ENCODE assay signal across 10 cellular contexts in the genomic region with DNA sequence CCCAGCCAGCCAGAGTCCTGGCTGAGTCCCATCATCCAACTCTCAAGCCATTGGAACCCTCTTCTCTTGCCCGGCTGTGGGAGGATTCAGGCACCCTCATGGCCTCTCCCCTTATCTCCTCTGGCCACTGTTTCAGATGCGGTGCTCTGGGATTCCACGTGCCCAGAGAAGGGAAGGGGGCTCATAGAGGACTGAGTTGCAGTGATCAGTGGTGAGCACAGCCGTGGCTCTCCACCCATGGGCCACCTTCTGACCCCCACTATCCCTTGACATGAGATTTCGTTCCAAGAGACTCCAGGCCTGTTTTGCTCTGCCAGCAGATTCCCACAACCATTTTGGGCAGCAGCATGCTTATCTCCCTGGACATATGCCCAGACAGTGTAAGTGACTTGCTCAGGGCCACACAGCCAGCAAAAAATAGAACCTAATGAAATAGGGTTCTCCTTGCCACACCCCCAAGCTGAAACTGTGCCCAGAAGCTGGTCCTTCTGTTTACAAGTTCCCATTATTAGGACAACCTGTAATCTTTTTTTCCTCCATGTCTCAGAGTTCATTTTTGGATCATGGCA. TPM values are rescaled to one million over a fixed set of nuclear protein-coding genes. Genes with fewer than 3 reads are reported as not detected.
DNase-seq lines count a peak whose midpoint lies in the region; ATAC-seq and TF ChIP-seq lines count a peak whose summit lies in the region.
"Had no signal": no experiment of that assay in that cellular context is flagged by ENCODE, and none has a peak within 500 bp of the region (broad histone marks: within the 10 kb centered on the region; RNA-seq: fewer than 3 reads in every experiment).

No MANE protein-coding gene starts in this region.

- no peak for DNase-seq in CD8-positive, alpha-beta memory T cell
- DNase-seq in body of pancreas (peak; percentile 69 to 89 (median 71)), left cardiac atrium (peak; percentile 89), gastrocnemius medialis (peak; percentile 89 to 97), cerebellar nuclear complex (lab: John Stamatoyannopoulos, UW) (no peak), NCI-H1417 treated with DMSO at 0.1 percent for 48 hours (lab: John Stamatoyannopoulos, UW) (no peak)
- no peak for DNase-seq in effector memory CD8-positive, alpha-beta T cell
- DNase-seq: activated gamma-delta T cell treated with Interleukin-2 at 50 U/mL for 16 hours, BE2C had no signal

- no peak overlapping the region for H3K4me3 Mint-ChIP-seq in CD8-positive, alpha-beta memory T cell
- H3K4me3 Mint-ChIP-seq in effector memory CD8-positive, alpha-beta T cell: no peak overlapping the region

- POLR2A ChIA-PET in CD8-positive, alpha-beta memory T cell (lab: Charles Lee): no interaction called here

- TF ChIP-seq POLR2A in body of pancreas (IDR thresholded peaks at IDR 0.05) (no peak), gastrocnemius medialis (IDR thresholded peaks at IDR 0.05) (no peak)

- CTCF ChIA-PET in CD8-positive, alpha-beta memory T cell (lab: Charles Lee): interaction anchor here (1.1 kb wide), 1 partner anchor 10 kb away, joined by 4 read pairs; no protein-coding TSS in a partner anchor

- H3K27me3 ChIP-seq in CD8-positive, alpha-beta memory T cell (ENCODE audit: insufficient read depth, low read length, poor library complexity, severe bottlenecking): no peaks in the 10 kb centered on the region
- H3K27me3 ChIP-seq in body of pancreas: no peaks in the 10 kb centered on the region
- no peaks in the 10 kb centered on the region for H3K27me3 ChIP-seq in gastrocnemius medialis
- H3K27me3 ChIP-seq: BE2C had no signal

- peaks cover 10% of the 10 kb centered on the region for H3K4me1 ChIP-seq in CD8-positive, alpha-beta memory T cell (ENCODE audit: insufficient read depth, low read length)
- peaks cover 36% of the 10 kb centered on the region for H3K4me1 ChIP-seq in body of pancreas
- peaks cover 67 to 70% of the 10 kb centered on the region in 2 donors for H3K4me1 ChIP-seq in gastrocnemius medialis
- H3K4me1 ChIP-seq: BE2C had no signal

- peak; percentile 31 for ATAC-seq in body of pancreas
- peak; percentile 16 to 63 for ATAC-seq in left cardiac atrium
- ATAC-seq in gastrocnemius medialis: peak; percentile 69 to 70
- ATAC-seq in effector memory CD8-positive, alpha-beta T cell (replicated peaks): no peak
- ATAC-seq in HG02884 (IDR thresholded peaks at IDR 0.05; ENCODE audit: unreplicated experiment): no peak

- TF ChIP-seq CTCF in body of pancreas (IDR thresholded peaks at IDR 0.05) (no peak), gastrocnemius medialis (IDR thresholded peaks at IDR 0.05 in 4 of 5, conservative IDR thresholded peaks at IDR 0.05 in 1 of 5) (no peak)

- H3K4me3 ChIP-seq in CD8-positive, alpha-beta memory T cell (ENCODE audit: low read length): no peak overlapping the region
- H3K4me3 ChIP-seq in body of pancreas: no peak overlapping the region
- peak overlapping the region; percentile 84 to 97 (median 94) for H3K4me3 ChIP-seq in gastrocnemius medialis

- intact Hi-C loops in body of pancreas (cut with DNase I) (no loop called here), left cardiac atrium (cut with DNase I) (no loop called here), gastrocnemius medialis (cut with DNase I; ENCODE audit: low total_unique reads) (loop anchor here (2.0 to 10.0 kb wide), 2 partner anchors 18 to 368 kb away; no protein-coding TSS in a partner anchor)

- no peaks in the 10 kb centered on the region for H3K27me3 Mint-ChIP-seq in CD8-positive, alpha-beta memory T cell
- H3K27me3 Mint-ChIP-seq in effector memory CD8-positive, alpha-beta T cell: no peaks in the 10 kb centered on the region

- WGBS in body of pancreas, 2 donors: 26 to 64% methylated on average over 4 to 5 of the region's 5 CpGs

- H3K36me3 Mint-ChIP-seq in CD8-positive, alpha-beta memory T cell: peaks cover 0 to 27% (median 2%) of the 10 kb centered on the region in 3 donors
- peaks cover 16% of the 10 kb centered on the region for H3K36me3 Mint-ChIP-seq in effector memory CD8-positive, alpha-beta T cell (ENCODE audit: insufficient read depth)

- peaks cover 26 to 48% (median 40%) of the 10 kb centered on the region in 3 donors for H3K4me1 Mint-ChIP-seq in CD8-positive, alpha-beta memory T cell
- H3K4me1 Mint-ChIP-seq in effector memory CD8-positive, alpha-beta T cell (ENCODE audit: low read depth in 2 of 2): peaks cover 5 to 14% of the 10 kb centered on the region in 2 donors

- H3K36me3 ChIP-seq in CD8-positive, alpha-beta memory T cell (ENCODE audit: insufficient read depth, low read length): peaks cover 7% of the 10 kb centered on the region
- peaks cover under 1 to 2% of the 10 kb centered on the region in 2 donors for H3K36me3 ChIP-seq in body of pancreas (replicated peaks in 1 of 2; ENCODE audit: insufficient read depth in 1 of 2, low read depth in 2 of 2)
- H3K36me3 ChIP-seq in gastrocnemius medialis: peaks cover 3 to 28% of the 10 kb centered on the region in 2 donors
- H3K36me3 ChIP-seq: BE2C had no signal

- H3K9me3 Mint-ChIP-seq in CD8-positive, alpha-beta memory T cell: no peaks in the 10 kb centered on the region
- H3K9me3 Mint-ChIP-seq in effector memory CD8-positive, alpha-beta T cell: no peaks in the 10 kb centered on the region

- H3K27ac ChIP-seq in CD8-positive, alpha-beta memory T cell (ENCODE audit: low read depth, low read length): peak overlapping the region; percentile 32
- H3K27ac ChIP-seq in body of pancreas: peak overlapping the region in 3 of 4 donors; percentile 48 to 59 (median 48)
- peak overlapping the region; percentile 94 to 99 (median 96) for H3K27ac ChIP-seq in gastrocnemius medialis

- H3K27ac Mint-ChIP-seq in CD8-positive, alpha-beta memory T cell: no peak overlapping the region
- H3K27ac Mint-ChIP-seq in effector memory CD8-positive, alpha-beta T cell: peak overlapping the region in 1 of 2 donors; percentile 23

- in situ Hi-C loops in gastrocnemius medialis (cut with MboI; ENCODE audit: low sequenced_read_pairs in 4 of 4): no loop called here

- H3K9me3 ChIP-seq in CD8-positive, alpha-beta memory T cell (ENCODE audit: low read length): no peaks in the 10 kb centered on the region
- no peaks in the 10 kb centered on the region for H3K9me3 ChIP-seq in body of pancreas
- no peaks in the 10 kb centered on the region for H3K9me3 ChIP-seq in gastrocnemius medialis
- H3K9me3 ChIP-seq: BE2C had no signal

RNA-seq across cellular contexts. Expression of a gene that starts 2.7 kb away (rescaled TPM):
- total RNA-seq in CD8-positive, alpha-beta memory T cell: not detected
- polyA plus RNA-seq in CD8-positive, alpha-beta memory T cell: 0.63 TPM
- total RNA-seq in body of pancreas (1,000 to 10,000 TPM in 1 of 2 donors, 100 to 1,000 TPM in 1; 686 to 1,482 TPM), left cardiac atrium (1,000 to 10,000 TPM; 1,172 to 1,220 TPM), gastrocnemius medialis (1,000 to 10,000 TPM in 1 of 4 donors, 100 to 1,000 TPM in 3; 504 to 1,227 (median 655) TPM)

RNA-seq across cellular contexts. Expression of a gene that starts 57.7 kb away (rescaled TPM):
- total RNA-seq in CD8-positive, alpha-beta memory T cell: 100 to 1,000 TPM; 212 to 213 TPM
- 62.4 TPM for polyA plus RNA-seq in CD8-positive, alpha-beta memory T cell
- total RNA-seq in body of pancreas: 100 to 1,000 TPM in 1 of 2 donors, 10 to 100 TPM in 1; 89.3 to 111 TPM
- 100 to 1,000 TPM in 1 of 2 donors, 10 to 100 TPM in 1; 80.4 to 101 TPM for total RNA-seq in left cardiac atrium
- 100 to 1,000 TPM; 112 to 228 (median 188) TPM for total RNA-seq in gastrocnemius medialis

Comparison
In these comparisons a context has a peak if more than half of its experiments do, and no peak if none do; other contexts are left out.
1. DNase-seq: peak in body of pancreas (4 of 4), left cardiac atrium (single experiment) and gastrocnemius medialis (2 of 2); none in CD8-positive, alpha-beta memory T cell (0 of 5), cerebellar nuclear complex (0 of 2), NCI-H1417 treated with DMSO at 0.1 percent for 48 hours (single experiment) and effector memory CD8-positive, alpha-beta T cell (0 of 3).
2. H3K27ac ChIP-seq: peak in every context shown above with its lines; median percentile 96 in gastrocnemius medialis; 48 in body of pancreas; 32 in CD8-positive, alpha-beta memory T cell.
3. H3K4me3 ChIP-seq: peak in gastrocnemius medialis (4 of 4); none in CD8-positive, alpha-beta memory T cell (single experiment) and body of pancreas (0 of 2).
4. ATAC-seq: peak in body of pancreas (single experiment), left cardiac atrium (2 of 2) and gastrocnemius medialis (2 of 2); none in effector memory CD8-positive, alpha-beta T cell (single experiment) and HG02884 (single experiment).
5. RNA of a gene that starts 2.7 kb away (total RNA-seq): 686 to 1,482 TPM in body of pancreas, 1,172 to 1,220 TPM in left cardiac atrium and 504 to 1,227 TPM in gastrocnemius medialis; not detected in CD8-positive, alpha-beta memory T cell; every median in the first group is over 100 times any median in the second.